Comparison of ENCODE assay signal across 9 cellular contexts in genomic region chr2:223930002-223930976, GRCh38. TPM values are rescaled to one million over a fixed set of nuclear protein-coding genes. Genes with fewer than 3 reads are reported as not detected.
DNase-seq lines count a peak whose midpoint lies in the region; ATAC-seq lines count a peak whose summit lies in the region.
"Had no signal": no experiment of that assay in that cellular context is flagged by ENCODE, and none has a peak within 500 bp of the region (broad histone marks: within the 10 kb centered on the region; RNA-seq: fewer than 3 reads in every experiment).

No MANE protein-coding gene starts in this region.

- H3K36me3 ChIP-seq in urinary bladder (ENCODE audit: insufficient read depth): no peaks in the 10 kb centered on the region

- 72% methylated on average over 23 of the region's 23 CpGs for WGBS in urinary bladder

- no peaks in the 10 kb centered on the region for H3K27me3 Mint-ChIP-seq in activated naive CD4-positive, alpha-beta T cell treated with anti-CD3 and anti-CD28 coated beads, Interleukin-2, amount 50 U/mL, for 24 hours

- H3K4me3 Mint-ChIP-seq in activated naive CD4-positive, alpha-beta T cell treated with anti-CD3 and anti-CD28 coated beads, Interleukin-2, amount 50 U/mL, for 24 hours: peak overlapping the region; percentile 30

- H3K36me3 Mint-ChIP-seq in activated naive CD4-positive, alpha-beta T cell treated with anti-CD3 and anti-CD28 coated beads, Interleukin-2, amount 50 U/mL, for 24 hours: peaks cover 5% of the 10 kb centered on the region

- peak overlapping the region; percentile 57 for H3K27ac ChIP-seq in urinary bladder (ENCODE audit: low read depth)

- no peak for ATAC-seq in GM18870 (IDR thresholded peaks at IDR 0.05; ENCODE audit: unreplicated experiment)

- DNase-seq in activated naive CD4-positive, alpha-beta T cell treated with anti-CD3 and anti-CD28 coated beads, Interleukin-2, amount 50 U/mL, for 16 hours: no peak
- DNase-seq in cerebellum (ENCODE audit: low spot score): peak; percentile 53
- DNase-seq in medulla oblongata (ENCODE audit: extremely low spot score): peak; percentile 95
- DNase-seq in NCI-H2196 (lab: John Stamatoyannopoulos, UW; ENCODE audit: unreplicated experiment): no peak
- no peak for DNase-seq in activated CD4-positive, alpha-beta T cell treated with anti-CD3 and anti-CD28 coated beads, Interleukin-2, amount 50 U/mL, for 48 hours
- DNase-seq: activated CD4-positive, CD25-positive, alpha-beta regulatory T cell had no signal

- peaks cover 67% of the 10 kb centered on the region for H3K4me1 Mint-ChIP-seq in activated naive CD4-positive, alpha-beta T cell treated with anti-CD3 and anti-CD28 coated beads, Interleukin-2, amount 50 U/mL, for 24 hours

- H3K27ac Mint-ChIP-seq in activated naive CD4-positive, alpha-beta T cell treated with anti-CD3 and anti-CD28 coated beads, Interleukin-2, amount 50 U/mL, for 24 hours: peak overlapping the region; percentile 70

- H3K4me3 ChIP-seq in urinary bladder (ENCODE audit: low read depth, low read length): no peak overlapping the region

- peaks cover 2% of the 10 kb centered on the region for H3K4me1 ChIP-seq in urinary bladder (ENCODE audit: insufficient read depth)

- no peaks in the 10 kb centered on the region for H3K9me3 Mint-ChIP-seq in activated naive CD4-positive, alpha-beta T cell treated with anti-CD3 and anti-CD28 coated beads, Interleukin-2, amount 50 U/mL, for 24 hours

RNA-seq across cellular contexts. Expression of gene WDFY1, which starts 14.8 kb away (rescaled TPM):
- total RNA-seq in cerebellum: 58.1 TPM
- total RNA-seq in urinary bladder: 104 TPM
- polyA plus RNA-seq in urinary bladder: 22.6 TPM

RNA-seq across cellular contexts. Expression of gene MRPL44, which starts 27.0 kb away (rescaled TPM):
- total RNA-seq in cerebellum: 27.9 TPM
- 31.5 TPM for total RNA-seq in urinary bladder
- 17.6 TPM for polyA plus RNA-seq in urinary bladder

Comparison
In these comparisons a context has a peak if more than half of its experiments do, and no peak if none do; other contexts are left out.
1. DNase-seq: peak in cerebellum (single experiment) and medulla oblongata (single experiment); none in activated naive CD4-positive, alpha-beta T cell treated with anti-CD3 and anti-CD28 coated beads, Interleukin-2, amount 50 U/mL, for 16 hours (single experiment), NCI-H2196 (single experiment) and activated CD4-positive, alpha-beta T cell treated with anti-CD3 and anti-CD28 coated beads, Interleukin-2, amount 50 U/mL, for 48 hours (0 of 2).